ENCODE assay signal across 8 cellular contexts in genomic region chr1:109792056-109792831, GRCh38. TPM values are rescaled to one million over a fixed set of nuclear protein-coding genes. Genes with fewer than 3 reads are reported as not detected.
DNase-seq lines count a peak whose midpoint lies in the region; ATAC-seq and TF ChIP-seq lines count a peak whose summit lies in the region.

No MANE protein-coding gene starts in this region.

- H3K27me3 ChIP-seq in KMS-11 (ENCODE audit: insufficient read depth, low read depth) (no peaks in the 10 kb centered on the region), trophoblast cell (ENCODE audit: insufficient read depth, low read length) (no peaks in the 10 kb centered on the region)

- H3K79me1 ChIP-seq in trophoblast cell (ENCODE audit: low read length), result peaks cover 26% of the 10 kb centered on the region

- H4K12ac ChIP-seq in trophoblast cell (ENCODE audit: low read depth, low read length), result peak overlapping the region; percentile 9

- H3K27ac ChIP-seq in KMS-11, result no peak overlapping the region
- H3K27ac ChIP-seq in trophoblast cell (ENCODE audit: low read depth, low read length), result peak overlapping the region; percentile 75

- H3K36me3 ChIP-seq in KMS-11 (ENCODE audit: insufficient read depth) (no peaks in the 10 kb centered on the region), trophoblast cell (ENCODE audit: control insufficient read depth in 1 of 2, insufficient read depth in 2 of 2, low read length in 2 of 2) (no peaks in the 10 kb centered on the region)

- no CpG with 5 or more reads among the region's 18 CpGs for WGBS in trophoblast cell (ENCODE audit: extremely low coverage, insufficient coverage, insufficient read length)

- CTCF ChIA-PET in Calu3 (lab: Charles Lee), result interaction anchor here (0.8 to 1.5 kb wide), 2 partner anchors 187 to 192 kb away, joined by 4 to 13 read pairs; partner anchors contain the start of gene AHCYL1

- H3K23ac ChIP-seq in trophoblast cell (ENCODE audit: low read length), result no peak overlapping the region

- no peak for TF ChIP-seq CTCF in Calu3 (IDR thresholded peaks at IDR 0.05; ENCODE audit: unreplicated experiment)
- TF ChIP-seq CTCF in KMS-11 (conservative IDR thresholded peaks at IDR 0.05; ENCODE audit: low read depth, low read length), result no peak
- TF ChIP-seq CTCF in glutamatergic neuron (IDR thresholded peaks at IDR 0.05; ENCODE audit: partially characterized antibody, unreplicated experiment), result no peak

- no peak for ATAC-seq in GM19397 (IDR thresholded peaks at IDR 0.05; ENCODE audit: unreplicated experiment)
- ATAC-seq in HG02884 (IDR thresholded peaks at IDR 0.05; ENCODE audit: unreplicated experiment), result no peak

- no TSS peak for BruUV-seq in Calu3 (replicated peaks; lab: Mats Ljungman, UMichigan)

- no peaks in the 10 kb centered on the region for H3K9me3 ChIP-seq in trophoblast cell (ENCODE audit: insufficient read depth, low read depth, low read length)

- H3K79me2 ChIP-seq in KMS-11 (ENCODE audit: insufficient read depth, low read depth), result no peaks in the 10 kb centered on the region
- no peaks in the 10 kb centered on the region for H3K79me2 ChIP-seq in trophoblast cell (ENCODE audit: control insufficient read depth, insufficient read depth, low read length, poor library complexity)

- H3K4me3 Mint-ChIP-seq in Calu3 (ENCODE audit: low read depth, unreplicated experiment), result no peak overlapping the region
- no peak overlapping the region for H3K4me3 Mint-ChIP-seq in activated T-helper 1 cell treated with anti-CD3 and anti-CD28 coated beads, Interleukin-12 subunit alpha, Interleukin-12 subunit beta, Interleukin-2, Interleukin-4 antibody, amounts not matched to agents 30 ng/mL and 10 ng/mL and 1 ng/mL, durations not matched to agents 14 hours and 24 hours and 36 hours
- H3K4me3 Mint-ChIP-seq in glutamatergic neuron (ENCODE audit: unreplicated experiment), result no peak overlapping the region

- no peaks in the 10 kb centered on the region for H3K9me3 Mint-ChIP-seq in Calu3 (ENCODE audit: low read depth, unreplicated experiment)
- no peaks in the 10 kb centered on the region for H3K9me3 Mint-ChIP-seq in activated T-helper 1 cell treated with anti-CD3 and anti-CD28 coated beads, Interleukin-12 subunit alpha, Interleukin-12 subunit beta, Interleukin-2, Interleukin-4 antibody, amounts not matched to agents 30 ng/mL and 10 ng/mL and 1 ng/mL, durations not matched to agents 14 hours and 24 hours and 36 hours
- peaks cover 6% of the 10 kb centered on the region for H3K9me3 Mint-ChIP-seq in glutamatergic neuron (ENCODE audit: unreplicated experiment)

- peak overlapping the region; percentile 97 for H2BK12ac ChIP-seq in trophoblast cell (ENCODE audit: low read length)

- H3K36me3 Mint-ChIP-seq in Calu3 (ENCODE audit: insufficient read depth, unreplicated experiment), result no peaks in the 10 kb centered on the region
- H3K36me3 Mint-ChIP-seq in activated T-helper 1 cell treated with anti-CD3 and anti-CD28 coated beads, Interleukin-12 subunit alpha, Interleukin-12 subunit beta, Interleukin-2, Interleukin-4 antibody, amounts not matched to agents 30 ng/mL and 10 ng/mL and 1 ng/mL, durations not matched to agents 14 hours and 24 hours and 36 hours (ENCODE audit: low read depth), result peaks cover 3% of the 10 kb centered on the region
- H3K36me3 Mint-ChIP-seq in glutamatergic neuron (ENCODE audit: unreplicated experiment), result no peaks in the 10 kb centered on the region

- peak overlapping the region; percentile 52 for H3K14ac ChIP-seq in trophoblast cell (ENCODE audit: low read length)

- H3K4me2 ChIP-seq in KMS-11 (no peak overlapping the region; the same call in 1 of the 2 replicates), trophoblast cell (ENCODE audit: low read length) (peak overlapping the region; percentile 38)

- H3K4ac ChIP-seq in trophoblast cell (ENCODE audit: low read depth, low read length), result peak overlapping the region; percentile 48

- H2BK5ac ChIP-seq in trophoblast cell (ENCODE audit: low read depth, low read length, poor library complexity), result peak overlapping the region; percentile 73

- H4K20me1 ChIP-seq in KMS-11 (ENCODE audit: insufficient read depth), result no peaks in the 10 kb centered on the region

- H3K4me3 ChIP-seq in KMS-11 (IDR thresholded peaks at IDR 0.05; ENCODE audit: insufficient read depth, low read depth, low read length) (no peak overlapping the region), trophoblast cell (ENCODE audit: low read depth, low read length) (no peak overlapping the region)

- peak overlapping the region; percentile 82 for H2AK5ac ChIP-seq in trophoblast cell (ENCODE audit: low read length)

- peak overlapping the region; percentile 87 for H3K18ac ChIP-seq in trophoblast cell (ENCODE audit: low read length)

- H2AFZ ChIP-seq in KMS-11 (ENCODE audit: low read depth), result peak overlapping the region; percentile 18; the same call in 1 of the 2 replicates
- H2AFZ ChIP-seq in trophoblast cell (ENCODE audit: insufficient read depth, low read length, poor library complexity), result peak overlapping the region; percentile 17

- H3K27me3 Mint-ChIP-seq in Calu3 (ENCODE audit: unreplicated experiment), result no peaks in the 10 kb centered on the region
- H3K27me3 Mint-ChIP-seq in activated T-helper 1 cell treated with anti-CD3 and anti-CD28 coated beads, Interleukin-12 subunit alpha, Interleukin-12 subunit beta, Interleukin-2, Interleukin-4 antibody, amounts not matched to agents 30 ng/mL and 10 ng/mL and 1 ng/mL, durations not matched to agents 14 hours and 24 hours and 36 hours (ENCODE audit: insufficient read depth), result no peaks in the 10 kb centered on the region
- peaks cover 10% of the 10 kb centered on the region for H3K27me3 Mint-ChIP-seq in glutamatergic neuron (ENCODE audit: unreplicated experiment)

- H3K4me1 ChIP-seq in KMS-11 (ENCODE audit: low read depth, poor library complexity, severe bottlenecking) (peaks cover 53% of the 10 kb centered on the region), trophoblast cell (ENCODE audit: control insufficient read depth in 1 of 2, insufficient read depth in 2 of 2, low read length in 2 of 2) (peaks cover 37 to 54% of the 10 kb centered on the region in 2 experiments)

- H3K9ac ChIP-seq in KMS-11, result no peak overlapping the region; the same call in 1 of the 2 replicates
- H3K9ac ChIP-seq in trophoblast cell (ENCODE audit: low read length), result no peak overlapping the region

- peak; percentile 59 for DNase-seq in Calu3
- no peak for DNase-seq in activated T-helper 1 cell treated with anti-CD3 and anti-CD28 coated beads, Interleukin-12 subunit alpha, Interleukin-12 subunit beta, Interleukin-2, Interleukin-4 antibody, amounts not matched to agents 30 ng/mL and 10 ng/mL and 1 ng/mL, durations not matched to agents 14 hours and 24 hours and 36 hours (ENCODE audit: low spot score)
- peak; percentile 41 for DNase-seq in glutamatergic neuron
- peak; percentile 24 to 66 for DNase-seq in trophoblast cell
- no peak for DNase-seq in D341Med (ENCODE audit: low spot score)

- peak overlapping the region; percentile 76 for H4K8ac ChIP-seq in trophoblast cell (ENCODE audit: low read depth, low read length)

- H2BK120ac ChIP-seq in trophoblast cell (ENCODE audit: insufficient read depth, low read length, poor library complexity), result peak overlapping the region; percentile 74

- H4K91ac ChIP-seq in trophoblast cell (ENCODE audit: low read depth, low read length), result peak overlapping the region; percentile 88

- intact Hi-C loops in Calu3 (cut with micrococcal nuclease; ENCODE audit: unreplicated experiment), result no loop called here
- intact Hi-C loops in activated T-helper 1 cell treated with anti-CD3 and anti-CD28 coated beads, Interleukin-12 subunit alpha, Interleukin-12 subunit beta, Interleukin-2, Interleukin-4 antibody, amounts not matched to agents 30 ng/mL and 10 ng/mL and 1 ng/mL, durations not matched to agents 14 hours and 24 hours and 36 hours (cut with micrococcal nuclease), result no loop called here

- no peak overlapping the region for H3K27ac Mint-ChIP-seq in Calu3 (ENCODE audit: unreplicated experiment)
- H3K27ac Mint-ChIP-seq in activated T-helper 1 cell treated with anti-CD3 and anti-CD28 coated beads, Interleukin-12 subunit alpha, Interleukin-12 subunit beta, Interleukin-2, Interleukin-4 antibody, amounts not matched to agents 30 ng/mL and 10 ng/mL and 1 ng/mL, durations not matched to agents 14 hours and 24 hours and 36 hours, result peak overlapping the region; percentile 55
- H3K27ac Mint-ChIP-seq in glutamatergic neuron (ENCODE audit: unreplicated experiment), result no peak overlapping the region

- H3K4me1 Mint-ChIP-seq in Calu3 (ENCODE audit: low read depth, unreplicated experiment) (peaks cover 41% of the 10 kb centered on the region), glutamatergic neuron (ENCODE audit: low read depth, unreplicated experiment) (peaks cover 3% of the 10 kb centered on the region)
- H3K4me1 Mint-ChIP-seq in activated T-helper 1 cell treated with anti-CD3 and anti-CD28 coated beads, Interleukin-12 subunit alpha, Interleukin-12 subunit beta, Interleukin-2, Interleukin-4 antibody, amounts not matched to agents 30 ng/mL and 10 ng/mL and 1 ng/mL, durations not matched to agents 14 hours and 24 hours and 36 hours (ENCODE audit: low read depth), result peaks cover 66% of the 10 kb centered on the region

RNA-seq across cellular contexts. Expression of gene EPS8L3, which starts 28.5 kb away (rescaled TPM):
- 46.6 and 68.6 TPM in 2 replicates for total RNA-seq in Calu3 (2022)
- total RNA-seq in activated T-helper 1 cell treated with anti-CD3 and anti-CD28 coated beads, Interleukin-12 subunit alpha, Interleukin-12 subunit beta, Interleukin-2, Interleukin-4 antibody, amounts not matched to agents 30 ng/mL and 10 ng/mL and 1 ng/mL, durations not matched to agents 14 hours and 24 hours and 36 hours, result not detected in 2 replicates
- total RNA-seq in glutamatergic neuron (ENCODE audit: unreplicated experiment), result not detected
- not detected in 2 replicates for polyA plus RNA-seq in trophoblast cell (2013)

RNA-seq across cellular contexts. Expression of gene GSTM3, which starts 51.4 kb away (rescaled TPM):
- total RNA-seq in Calu3 (2022) (67.9 and 73.7 TPM in 2 replicates), glutamatergic neuron (ENCODE audit: unreplicated experiment) (8.3 TPM)
- total RNA-seq in activated T-helper 1 cell treated with anti-CD3 and anti-CD28 coated beads, Interleukin-12 subunit alpha, Interleukin-12 subunit beta, Interleukin-2, Interleukin-4 antibody, amounts not matched to agents 30 ng/mL and 10 ng/mL and 1 ng/mL, durations not matched to agents 14 hours and 24 hours and 36 hours, result 10.1 and 11.0 TPM in 2 replicates
- 67.7 and 68.6 TPM in 2 replicates for polyA plus RNA-seq in trophoblast cell (2013)

Comparison
In these comparisons a context has a peak if more than half of its experiments do, and no peak if none do; other contexts are left out.
1. DNase-seq: peak in Calu3 (single experiment), glutamatergic neuron (single experiment) and trophoblast cell (2 of 2); none in activated T-helper 1 cell treated with anti-CD3 and anti-CD28 coated beads, Interleukin-12 subunit alpha, Interleukin-12 subunit beta, Interleukin-2, Interleukin-4 antibody, amounts not matched to agents 30 ng/mL and 10 ng/mL and 1 ng/mL, durations not matched to agents 14 hours and 24 hours and 36 hours (single experiment) and D341Med (single experiment).
2. RNA of gene EPS8L3, which starts 28.5 kb away (total RNA-seq): 46.6 to 68.6 TPM in Calu3; not detected in activated T-helper 1 cell treated with anti-CD3 and anti-CD28 coated beads, Interleukin-12 subunit alpha, Interleukin-12 subunit beta, Interleukin-2, Interleukin-4 antibody, amounts not matched to agents 30 ng/mL and 10 ng/mL and 1 ng/mL, durations not matched to agents 14 hours and 24 hours and 36 hours and not detected in glutamatergic neuron (single experiment); every median in the first group is over 10 times any median in the second.